29 cellular contexts compared by ENCODE assay signal in genomic region chr14:32081901-32082300, GRCh38. TPM values are rescaled to one million over a fixed set of nuclear protein-coding genes. Genes with fewer than 3 reads are reported as not detected.
A peak's percentile ranks its signal among the peaks of the same experiment; 100 is the strongest.
DNase-seq lines count a peak whose midpoint lies in the region; ATAC-seq, FAIRE-seq and TF ChIP-seq lines count a peak whose summit lies in the region.
"Had no signal": no experiment of that assay in that cellular context is flagged by ENCODE, and none has a peak within 500 bp of the region (broad histone marks: within the 10 kb centered on the region; RNA-seq: fewer than 3 reads in every experiment).

No MANE protein-coding gene starts in this region.

- no CpG with 5 or more reads among the region's 7 CpGs for WGBS in H9 (ENCODE audit: extremely low coverage, insufficient read length, low lambda C conversion rate)
- WGBS in GM12878 (ENCODE audit: insufficient coverage, insufficient replicate concordance, low lambda C conversion rate, missing lambda C conversion rate), result 92% methylated on average over 7 of the region's 7 CpGs
- WGBS in spleen, 5 donors, result 85 to 95% (median 92%) methylated on average over 7 of the region's 7 CpGs

- intact Hi-C loops in GM12878 (cut with micrococcal nuclease; ENCODE audit: unreplicated experiment) (no loop called here), spleen (cut with DNase I; ENCODE audit: low total_unique reads) (no loop called here), CD14-positive monocyte (cut with micrococcal nuclease) (no loop called here)

- no peak overlapping the region for H3K9ac ChIP-seq in H9 (ENCODE audit: extremely low read depth, insufficient read length, low read length)
- no peak overlapping the region for H3K9ac ChIP-seq in GM12878 (ENCODE audit: control insufficient read depth, insufficient read depth, low read length)
- H3K9ac ChIP-seq: GM23248 had no signal

- in situ Hi-C loops in GM12878 (cut with MboI), result no loop called here

- H3K14ac ChIP-seq in H9 (ENCODE audit: insufficient read depth, low read length), result no peak overlapping the region

- H2BK15ac ChIP-seq in H9 (ENCODE audit: low read depth, low read length), result no peak overlapping the region

- no peak overlapping the region for H2BK20ac ChIP-seq in H9 (ENCODE audit: low read depth, low read length, poor library complexity, severe bottlenecking)

- peaks cover 5% of the 10 kb centered on the region for H3K23me2 ChIP-seq in H9 (ENCODE audit: insufficient read length, low read depth, low read length, poor library complexity, severe bottlenecking)

- H2BK120ac ChIP-seq in H9 (ENCODE audit: low read depth, low read length, poor library complexity, severe bottlenecking), result no peak overlapping the region

- H4K20me1 ChIP-seq in H9 (ENCODE audit: control insufficient read depth, insufficient read depth, insufficient read length) (no peaks in the 10 kb centered on the region), GM12878 (ENCODE audit: control insufficient read depth, insufficient read depth) (no peaks in the 10 kb centered on the region)

- TF ChIP-seq EP300 in GM12878 (IDR thresholded peaks at IDR 0.05; ENCODE audit: borderline replicate concordance in 1 of 2, control insufficient read depth in 1 of 2, low read depth in 2 of 2, low read length in 2 of 2), result no peak

- TF ChIP-seq CTCF in H9 (conservative IDR thresholded peaks at IDR 0.05) (no peak), GM12878 (IDR thresholded peaks at IDR 0.05 in 2 of 3, conservative IDR thresholded peaks at IDR 0.05 in 1 of 3; ENCODE audit: control insufficient read depth in 2 of 3, extremely low read depth in 1 of 3, insufficient read depth in 1 of 3, low read depth in 3 of 3, low read length in 3 of 3) (no peak), nephron progenitor cell (IDR thresholded peaks at IDR 0.05) (no peak), spleen (IDR thresholded peaks at IDR 0.05 in 8 of 11, conservative IDR thresholded peaks at IDR 0.05 in 3 of 11) (no peak), CD14-positive monocyte (IDR thresholded peaks at IDR 0.05) (no peak)

- H4K8ac ChIP-seq in H9 (replicated peaks; ENCODE audit: insufficient read length, low read depth, low read length), result no peak overlapping the region

- no peak overlapping the region for H4K5ac ChIP-seq in H9 (ENCODE audit: insufficient read length, low read depth, low read length)

- no peaks in the 10 kb centered on the region for H3K9me3 Mint-ChIP-seq in H9
- H3K9me3 Mint-ChIP-seq in nephron progenitor cell, result no peaks in the 10 kb centered on the region
- H3K9me3 Mint-ChIP-seq in CD14-positive monocyte, result no peaks in the 10 kb centered on the region
- H3K9me3 Mint-ChIP-seq: activated naive CD8-positive, alpha-beta T cell treated with anti-CD3 and anti-CD28 coated beads, Interleukin-2, amount 10 ng/mL, durations not matched to agents 7 days and 5 days; activated T-cell treated with anti-CD3 and anti-CD28 coated beads, Interleukin-2, amount 50 U/mL, for 24 hours; mesothelial cell of epicardium; naive B cell; stimulated activated memory B cell treated with anti-CD40 and anti-IgM and Interleukin-4, amounts not matched to agents 10 μg/mL and 1 μg/mL and 100 μg/mL, for 72 hours had no signal

- BruUV-seq in GM12878 (replicated peaks; lab: Mats Ljungman, UMichigan), result no TSS peak

- TF ChIP-seq POLR2A in GM12878 (IDR thresholded peaks at IDR 0.05; ENCODE audit: low read depth, low read length), result no peak
- no peak for TF ChIP-seq POLR2A in spleen (IDR thresholded peaks at IDR 0.05)

- DNase-seq in NCI-H2227 (lab: John Stamatoyannopoulos, UW; ENCODE audit: unreplicated experiment) (peak; percentile 4), NCI-H2227 treated with DMSO at 0.1 percent for 48 hours (lab: John Stamatoyannopoulos, UW) (no peak), H9 (peak; percentile 28), GM12878 (ENCODE audit: low read depth, low spot score) (no peak), nephron progenitor cell (peak; percentile 12), spleen (no peak), GDM1 (lab: John Stamatoyannopoulos, UW) (no peak), CD14-positive monocyte (ENCODE audit: low spot score) (no peak)
- DNase-seq: 8988T; activated CD4-positive, alpha-beta T cell treated with anti-CD3 and anti-CD28 coated beads, Interleukin-2, amount 50 U/mL, for 1 hour; activated effector memory CD4-positive, alpha-beta T cell treated with anti-CD3 and anti-CD28 coated beads, Interleukin-2, amount 50 U/mL, for 16 hours; activated naive CD8-positive, alpha-beta T cell treated with anti-CD3 and anti-CD28 coated beads, Interleukin-2, amount 10 ng/mL, durations not matched to agents 7 days and 5 days; activated T-cell treated with anti-CD3 and anti-CD28 coated beads, Interleukin-2, amount 50 U/mL, for 24 hours; aorta; GM23248; islet precursor cell; naive B cell; NCI-H1417 treated with DMSO at 0.1 percent for 48 hours; NCI-H2081 treated with DMSO at 0.1 percent for 48 hours; nucleus accumbens; T1000 had no signal

- no peak for ATAC-seq in GM12878
- ATAC-seq: K562; stimulated activated memory B cell treated with anti-CD40 and anti-IgM and Interleukin-4, amounts not matched to agents 10 μg/mL and 1 μg/mL and 100 μg/mL, for 72 hours had no signal

- RAD21 ChIA-PET in GM12878 (lab: Charles Lee; ENCODE audit: unreplicated experiment), result interaction anchor here (0.6 kb wide), 1 partner anchor 169 kb away, joined by 3 read pairs; no protein-coding TSS in a partner anchor

- H2BK5ac ChIP-seq in H9 (ENCODE audit: insufficient read length, low read length), result no peak overlapping the region

- H3K4me3 Mint-ChIP-seq in H9 (no peak overlapping the region; a peak in 1 of 5 replicates), nephron progenitor cell (no peak overlapping the region), CD14-positive monocyte (no peak overlapping the region)
- H3K4me3 Mint-ChIP-seq: activated naive CD8-positive, alpha-beta T cell treated with anti-CD3 and anti-CD28 coated beads, Interleukin-2, amount 10 ng/mL, durations not matched to agents 7 days and 5 days; activated T-cell treated with anti-CD3 and anti-CD28 coated beads, Interleukin-2, amount 50 U/mL, for 24 hours; mesothelial cell of epicardium; stimulated activated memory B cell treated with anti-CD40 and anti-IgM and Interleukin-4, amounts not matched to agents 10 μg/mL and 1 μg/mL and 100 μg/mL, for 72 hours had no signal

- FAIRE-seq in GM12878 (lab: Jason Lieb, UNC), result no peak
- FAIRE-seq: colon, K562 had no signal

- H3K4ac ChIP-seq in H9 (ENCODE audit: low read depth, low read length), result no peak overlapping the region

- no peak overlapping the region for H3K18ac ChIP-seq in H9 (ENCODE audit: insufficient read length, low read depth, low read length)

- no peak overlapping the region for H3K4me2 ChIP-seq in H9 (ENCODE audit: insufficient read depth, insufficient read length, low read length)
- peak overlapping the region; percentile 35; the same call in 1 of the 2 replicates for H3K4me2 ChIP-seq in GM12878 (ENCODE audit: control insufficient read depth, insufficient read depth)

- H2AFZ ChIP-seq in H9 (ENCODE audit: low read length) (no peak overlapping the region), GM12878 (ENCODE audit: control insufficient read depth, low read depth, low read length) (no peak overlapping the region)
- H2AFZ ChIP-seq: GM23248 had no signal

- no peaks in the 10 kb centered on the region for H3K79me1 ChIP-seq in H9 (ENCODE audit: insufficient read depth, low read depth, low read length, poor library complexity, severe bottlenecking)

- H3K56ac ChIP-seq in H9 (ENCODE audit: insufficient read length, low read depth, low read length), result no peak overlapping the region

- H3K4me1 Mint-ChIP-seq in H9, result peaks cover 42 to 48% of the 10 kb centered on the region in 2 experiments
- H3K4me1 Mint-ChIP-seq in nephron progenitor cell, result peaks cover 67% of the 10 kb centered on the region
- H3K4me1 Mint-ChIP-seq in CD14-positive monocyte, result peaks cover 15% of the 10 kb centered on the region

- H3T11ph ChIP-seq in H9 (ENCODE audit: low read length), result no peak overlapping the region

- H3K4me3 ChIP-seq in GM12878 (no peak overlapping the region), spleen (no peak overlapping the region)
- H3K4me3 ChIP-seq: K562, prostate gland, SJSA1, upper lobe of left lung had no signal

- H3K9me3 ChIP-seq in H9 (ENCODE audit: control insufficient read depth, low read depth, low read length) (no peaks in the 10 kb centered on the region), GM12878 (replicated peaks; ENCODE audit: control insufficient read depth, insufficient read depth, low read length) (no peaks in the 10 kb centered on the region), spleen (no peaks in the 10 kb centered on the region)
- H3K9me3 ChIP-seq: prostate gland, SJSA1, upper lobe of left lung had no signal

- H3K79me2 ChIP-seq in H9 (ENCODE audit: insufficient read depth, low read length) (peaks cover 21% of the 10 kb centered on the region; the same call in 1 of the 2 replicates), GM12878 (ENCODE audit: control insufficient read depth, insufficient read depth, low read length) (peaks cover 4% of the 10 kb centered on the region)

- H3K27ac Mint-ChIP-seq in H9, result no peak overlapping the region
- no peak overlapping the region for H3K27ac Mint-ChIP-seq in nephron progenitor cell
- H3K27ac Mint-ChIP-seq in CD14-positive monocyte, result no peak overlapping the region
- H3K27ac Mint-ChIP-seq: activated naive CD8-positive, alpha-beta T cell treated with anti-CD3 and anti-CD28 coated beads, Interleukin-2, amount 10 ng/mL, durations not matched to agents 7 days and 5 days; activated T-cell treated with anti-CD3 and anti-CD28 coated beads, Interleukin-2, amount 50 U/mL, for 24 hours; stimulated activated memory B cell treated with anti-CD40 and anti-IgM and Interleukin-4, amounts not matched to agents 10 μg/mL and 1 μg/mL and 100 μg/mL, for 72 hours had no signal

- H3K27me3 Mint-ChIP-seq in H9 (ENCODE audit: low read depth) (no peaks in the 10 kb centered on the region), nephron progenitor cell (ENCODE audit: low read depth, poor library complexity) (peaks cover 3% of the 10 kb centered on the region), CD14-positive monocyte (ENCODE audit: low read depth in 3 of 3) (peaks cover 0 to 16% (median 6%) of the 10 kb centered on the region in 3 donors)
- H3K27me3 Mint-ChIP-seq: activated naive CD8-positive, alpha-beta T cell treated with anti-CD3 and anti-CD28 coated beads, Interleukin-2, amount 10 ng/mL, durations not matched to agents 7 days and 5 days; activated T-cell treated with anti-CD3 and anti-CD28 coated beads, Interleukin-2, amount 50 U/mL, for 24 hours; naive B cell; stimulated activated memory B cell treated with anti-CD40 and anti-IgM and Interleukin-4, amounts not matched to agents 10 μg/mL and 1 μg/mL and 100 μg/mL, for 72 hours had no signal

- H3K27me3 ChIP-seq in H9 (ENCODE audit: insufficient read depth, low read length), result no peaks in the 10 kb centered on the region
- H3K27me3 ChIP-seq in GM12878 (replicated peaks in 1 of 2; ENCODE audit: control insufficient read depth in 2 of 2, insufficient read depth in 2 of 2, low read length in 1 of 2), result no peaks in the 10 kb centered on the region
- H3K27me3 ChIP-seq in spleen (replicated peaks in 1 of 7), result no peaks in the 10 kb centered on the region
- H3K27me3 ChIP-seq: SJSA1, upper lobe of left lung had no signal

- CTCF ChIA-PET in GM12878 (lab: Yijun Ruan, JAX), result interaction anchor here (1.0 to 1.1 kb wide), 2 partner anchors 162 to 177 kb away, joined by 3 to 4 read pairs; no protein-coding TSS in a partner anchor

- no peaks in the 10 kb centered on the region; the same call in 1 of the 2 replicates for H3K4me1 ChIP-seq in H9 (ENCODE audit: insufficient read depth, low read length)
- H3K4me1 ChIP-seq in GM12878 (ENCODE audit: control insufficient read depth, insufficient read depth, low read length), result peaks cover 15% of the 10 kb centered on the region
- H3K4me1 ChIP-seq in spleen, result peaks cover 21 to 83% (median 60%) of the 10 kb centered on the region in 6 donors
- H3K4me1 ChIP-seq: prostate gland had no signal

- H4K91ac ChIP-seq in H9 (ENCODE audit: insufficient read length, low read depth, low read length), result no peak overlapping the region

- H3K36me3 ChIP-seq in GM12878 (ENCODE audit: control insufficient read depth in 2 of 2, insufficient read depth in 2 of 2, low read length in 1 of 2) (no peaks in the 10 kb centered on the region), spleen (peaks cover 0 to 3% (median 0%) of the 10 kb centered on the region in 6 donors)
- H3K36me3 ChIP-seq: prostate gland, upper lobe of left lung had no signal

- no peak overlapping the region for H2AK5ac ChIP-seq in H9 (ENCODE audit: insufficient read length, low read length)

- H2BK12ac ChIP-seq in H9 (ENCODE audit: insufficient read length, low read depth, low read length), result no peak overlapping the region

- H3K23ac ChIP-seq in H9 (ENCODE audit: insufficient read length, low read depth, low read length), result no peak overlapping the region

- SMC1A ChIA-PET in GM12878 (lab: Charles Lee; ENCODE audit: uncharacterized antibody, unreplicated experiment), result interaction anchor here (0.9 to 1.7 kb wide), 3 partner anchors 116 to 177 kb away, joined by 3 to 6 read pairs (median 5); no protein-coding TSS in a partner anchor

- no peak overlapping the region for H3K27ac ChIP-seq in H9 (ENCODE audit: insufficient read length, low read depth, low read length)
- no peak overlapping the region for H3K27ac ChIP-seq in GM12878 (ENCODE audit: control insufficient read depth, insufficient read depth)
- no peak overlapping the region for H3K27ac ChIP-seq in spleen
- H3K27ac ChIP-seq: C4-2B, GM23248, prostate gland, SJSA1, upper lobe of left lung had no signal

- TF ChIP-seq RAD21 in GM12878 (IDR thresholded peaks at IDR 0.05; ENCODE audit: insufficient read depth, low read depth, low read length), result no peak

- H3K36me3 Mint-ChIP-seq in H9 (ENCODE audit: insufficient read depth in 1 of 3, low read depth in 3 of 3) (no peaks in the 10 kb centered on the region), nephron progenitor cell (ENCODE audit: low read depth) (peaks cover 10% of the 10 kb centered on the region), CD14-positive monocyte (peaks cover 0 to 7% of the 10 kb centered on the region in 2 donors)
- H3K36me3 Mint-ChIP-seq: naive B cell had no signal

- POLR2A ChIA-PET in GM12878 (lab: Charles Lee), result no interaction called here

RNA-seq across cellular contexts. Expression of gene ARHGAP5, which starts 4.8 kb away (rescaled TPM):
- 71.4 and 73.8 TPM in 2 replicates for total RNA-seq in H9 (2021)
- total RNA-seq in GM12878 (2013; cell fraction: nucleolus; rRNA removed), result 36.5 and 38.0 TPM in 2 replicates
- total RNA-seq in GM12878 (2014; rRNA removed), result 9.0 and 11.0 TPM in 2 replicates
- 10.4 and 12.2 TPM in 2 replicates for total RNA-seq in GM12878 (2014; rRNA removed; fragmentation: Illumina TruSeq; extraction: Trizol)
- 12.2 and 13.4 TPM in 2 replicates for total RNA-seq in GM12878 (2021)
- 3.2 TPM for polyA plus RNA-seq in GM12878 (2011; ENCODE audit: low read depth)
- 19.6 and 36.4 TPM in 2 replicates for polyA plus RNA-seq in GM12878 (2011; rRNA removed)
- 5.4 and 6.9 TPM in 2 replicates for polyA plus RNA-seq in GM12878 (2011; cell fraction: cytosol; rRNA removed)
- polyA plus RNA-seq in GM12878 (2011; cell fraction: nucleus; rRNA removed), result 9.3 and 11.0 TPM in 2 replicates
- 5.1 and 5.8 TPM in 2 replicates for polyA plus RNA-seq in GM12878 (2012)
- polyA plus RNA-seq in GM12878 (2014; fragmentation: Illumina TruSeq; extraction: Trizol), result 6.0 and 8.5 TPM in 2 replicates
- 1 to 10 TPM in 1 of 2 experiments, under 1 TPM in 1; 0.91 to 2.1 TPM for polyA plus RNA-seq in GM12878 (2014; fragmentation: Nextera tagmentation; extraction: Ambion mirVana)
- 2.3 and 3.0 TPM in 2 replicates for polyA plus RNA-seq in GM12878 (2014; rRNA removed)
- 1 to 10 TPM; 6.5 to 7.9 TPM for polyA plus RNA-seq in GM12878 (2016; fragmentation: Nextera tagmentation; extraction: Ambion mirVana)
- 33.5 and 54.1 TPM in 2 replicates for polyA minus RNA-seq in GM12878 (2011; rRNA and poly(A)+ RNA removed)
- polyA minus RNA-seq in GM12878 (2011; cell fraction: cytosol; rRNA and poly(A)+ RNA removed), result 19.1 and 22.0 TPM in 2 replicates
- 18.0 and 23.2 TPM in 2 replicates for polyA minus RNA-seq in GM12878 (2011; cell fraction: nucleus; rRNA and poly(A)+ RNA removed)
- 100 to 1,000 TPM; 103 to 189 (median 119) TPM for total RNA-seq in spleen
- 10 to 100 TPM; 10.1 to 16.5 (median 11.0) TPM for polyA plus RNA-seq in spleen
- polyA plus RNA-seq in CD14-positive monocyte, result 1 to 10 TPM; 4.3 to 6.3 TPM

Comparison
In these comparisons a context has a peak if more than half of its experiments do, and no peak if none do; other contexts are left out.
1. DNase-seq: peak in NCI-H2227 (single experiment), H9 (single experiment) and nephron progenitor cell (single experiment); none in NCI-H2227 treated with DMSO at 0.1 percent for 48 hours (single experiment), GM12878 (single experiment), spleen (single experiment), GDM1 (single experiment) and CD14-positive monocyte (single experiment).